ENCODE assay signal across 16 cellular contexts in the genomic region with DNA sequence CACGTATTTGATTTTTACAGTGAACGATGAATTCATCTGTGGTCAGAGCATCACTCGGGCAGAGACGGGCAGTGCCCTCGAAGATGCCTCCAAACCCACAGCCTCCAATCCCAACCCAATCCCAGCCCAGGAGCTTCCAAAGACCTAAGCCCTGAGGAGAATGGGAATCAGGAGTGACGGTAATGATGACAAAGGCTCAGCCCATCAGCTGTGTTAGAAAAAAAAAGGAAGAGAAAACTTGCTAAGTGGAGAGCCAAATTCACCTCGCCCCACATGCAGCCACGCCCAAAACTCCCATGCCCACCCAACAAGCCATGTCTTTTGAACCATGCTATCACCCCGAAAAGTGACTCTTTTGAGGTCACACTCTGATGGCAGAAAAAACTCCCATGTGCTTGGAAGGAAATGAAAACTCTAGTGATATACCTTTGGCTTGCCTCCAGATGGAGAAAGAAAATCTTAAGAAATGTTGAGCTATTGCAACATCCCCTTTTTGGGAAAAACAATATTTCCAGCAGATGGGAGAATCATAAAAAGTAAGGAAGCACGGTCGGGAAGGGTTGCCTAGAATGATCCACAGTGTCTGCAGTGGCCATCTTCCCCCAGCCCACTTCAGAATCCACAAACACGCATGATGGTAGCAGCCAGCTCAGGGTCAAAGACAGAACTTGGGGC. TPM values are rescaled to one million over a fixed set of nuclear protein-coding genes. Genes with fewer than 3 reads are reported as not detected.
A peak's percentile ranks its signal among the peaks of the same experiment; 100 is the strongest.
DNase-seq lines count a peak whose midpoint lies in the region; TF ChIP-seq lines count a peak whose summit lies in the region.
"Had no signal": no experiment of that assay in that cellular context is flagged by ENCODE, and none has a peak within 500 bp of the region (broad histone marks: within the 10 kb centered on the region; RNA-seq: fewer than 3 reads in every experiment).

No MANE protein-coding gene starts in this region.

- intact Hi-C loops in esophagus squamous epithelium (cut with DNase I) = no loop called here
- intact Hi-C loops in uterus (cut with DNase I; ENCODE audit: low total_unique reads) = no loop called here

- H3K9me3 Mint-ChIP-seq in CD8-positive, alpha-beta memory T cell = no peaks in the 10 kb centered on the region
- H3K9me3 Mint-ChIP-seq: activated naive CD4-positive, alpha-beta T cell treated with anti-CD3 and anti-CD28 coated beads, Interleukin-2, amount 50 U/mL, for 24 hours had no signal

- peaks cover 0 to 3% of the 10 kb centered on the region in 2 donors for H3K27me3 Mint-ChIP-seq in CD8-positive, alpha-beta memory T cell
- H3K27me3 Mint-ChIP-seq: activated naive CD4-positive, alpha-beta T cell treated with anti-CD3 and anti-CD28 coated beads, Interleukin-2, amount 50 U/mL, for 24 hours; T-helper 17 cell had no signal

- TF ChIP-seq CTCF in esophagus squamous epithelium (IDR thresholded peaks at IDR 0.05) (no peak), uterus (IDR thresholded peaks at IDR 0.05) (no peak)

- no peak overlapping the region for H3K9ac ChIP-seq in mesendoderm (ENCODE audit: low read length)

- H3K79me2 ChIP-seq in mesendoderm (ENCODE audit: control insufficient read depth, insufficient read depth, low read length) = peaks cover 9% of the 10 kb centered on the region

- H3K56ac ChIP-seq in mesendoderm (ENCODE audit: low read length) = no peak overlapping the region

- no peak overlapping the region for H2BK15ac ChIP-seq in mesendoderm (replicated peaks; ENCODE audit: low read depth)

- peaks cover 6% of the 10 kb centered on the region for H3K79me1 ChIP-seq in mesendoderm (ENCODE audit: low read length)

- no peak overlapping the region for H3K4ac ChIP-seq in mesendoderm (ENCODE audit: low read depth, low read length)

- no peak overlapping the region for H2BK5ac ChIP-seq in mesendoderm (ENCODE audit: low read length)

- WGBS in esophagus squamous epithelium, 2 donors = 63 to 73% methylated on average over 12 of the region's 12 CpGs
- WGBS in mesendoderm (ENCODE audit: extremely low coverage, insufficient coverage, low lambda C conversion rate) = no CpG with 5 or more reads among the region's 12 CpGs

- H3K18ac ChIP-seq in mesendoderm (ENCODE audit: low read length) = peak overlapping the region; percentile 39

- H3K4me2 ChIP-seq in mesendoderm (ENCODE audit: low read length) = no peak overlapping the region

- H3K9me3 ChIP-seq in esophagus squamous epithelium (no peaks in the 10 kb centered on the region), uterus (no peaks in the 10 kb centered on the region)
- H3K9me3 ChIP-seq in CD8-positive, alpha-beta memory T cell (ENCODE audit: low read length) = no peaks in the 10 kb centered on the region

- H4K8ac ChIP-seq in mesendoderm (ENCODE audit: low read depth, low read length) = no peak overlapping the region

- POLR2A ChIA-PET in CD8-positive, alpha-beta memory T cell (lab: Charles Lee) = no interaction called here

- peaks cover 14 to 46% (median 37%) of the 10 kb centered on the region in 3 donors for H3K4me1 Mint-ChIP-seq in CD8-positive, alpha-beta memory T cell

- TF ChIP-seq POLR2A in esophagus squamous epithelium (IDR thresholded peaks at IDR 0.05) = no peak
- no peak for TF ChIP-seq POLR2A in uterus (IDR thresholded peaks at IDR 0.05)

- CTCF ChIA-PET in CD8-positive, alpha-beta memory T cell (lab: Charles Lee) = no interaction called here

- no peak overlapping the region for H4K5ac ChIP-seq in mesendoderm (ENCODE audit: low read length)

- H3K23ac ChIP-seq in mesendoderm (ENCODE audit: low read length) = no peak overlapping the region

- no peak overlapping the region for H2AK5ac ChIP-seq in mesendoderm (ENCODE audit: low read length)

- H3K4me1 ChIP-seq in esophagus squamous epithelium = peaks cover 0 to 30% (median 10%) of the 10 kb centered on the region in 3 donors
- peaks cover 15% of the 10 kb centered on the region for H3K4me1 ChIP-seq in mesendoderm (ENCODE audit: control insufficient read depth, low read depth, low read length)
- H3K4me1 ChIP-seq in uterus = no peaks in the 10 kb centered on the region
- no peaks in the 10 kb centered on the region for H3K4me1 ChIP-seq in CD8-positive, alpha-beta memory T cell (ENCODE audit: insufficient read depth, low read length)

- H3K27me3 ChIP-seq in esophagus squamous epithelium = no peaks in the 10 kb centered on the region
- no peaks in the 10 kb centered on the region for H3K27me3 ChIP-seq in mesendoderm (ENCODE audit: insufficient read depth, low read length, poor library complexity)
- no peaks in the 10 kb centered on the region for H3K27me3 ChIP-seq in uterus
- no peaks in the 10 kb centered on the region for H3K27me3 ChIP-seq in CD8-positive, alpha-beta memory T cell (ENCODE audit: insufficient read depth, low read length, poor library complexity, severe bottlenecking)

- H3K27ac ChIP-seq in esophagus squamous epithelium (peak overlapping the region in 3 of 4 donors; percentile 3 to 81 (median 74)), mesendoderm (ENCODE audit: low read depth, low read length) (no peak overlapping the region), uterus (peak overlapping the region; percentile 53 to 55)
- H3K27ac ChIP-seq in CD8-positive, alpha-beta memory T cell (ENCODE audit: low read depth, low read length) = no peak overlapping the region

- H3K4me3 ChIP-seq in esophagus squamous epithelium (no peak overlapping the region), mesendoderm (ENCODE audit: low read length) (no peak overlapping the region), uterus (no peak overlapping the region)
- no peak overlapping the region for H3K4me3 ChIP-seq in CD8-positive, alpha-beta memory T cell (ENCODE audit: low read length)

- H3K4me3 Mint-ChIP-seq in CD8-positive, alpha-beta memory T cell = no peak overlapping the region
- H3K4me3 Mint-ChIP-seq: activated naive CD4-positive, alpha-beta T cell treated with anti-CD3 and anti-CD28 coated beads, Interleukin-2, amount 50 U/mL, for 24 hours; T-helper 17 cell had no signal

- DNase-seq in LHCN-M2 (ENCODE audit: low read depth) = peak; percentile 1
- DNase-seq in esophagus squamous epithelium (lab: John Stamatoyannopoulos, UW) = no peak
- no peak for DNase-seq in mesendoderm
- peak; percentile 27 to 31 for DNase-seq in uterus
- DNase-seq in activated effector memory CD4-positive, alpha-beta T cell treated with anti-CD3 and anti-CD28 coated beads, Interleukin-2, amount 50 U/mL, for 16 hours = no peak
- DNase-seq in stimulated activated CD4-positive, alpha-beta T cell treated with anti-CD3 and anti-CD28 coated beads, Interleukin-15, amount 100 ng/mL, for 24 hours = no peak
- DNase-seq in CD8-positive, alpha-beta memory T cell = no peak
- DNase-seq: activated CD8-positive, alpha-beta memory T cell treated with anti-CD3 and anti-CD28 coated beads, Interleukin-2, amount 50 U/mL, for 48 hours; cerebellar nuclear complex; KG1; left colon; NCI-H1417 treated with DMSO at 0.1 percent for 48 hours; NCI-H226; stimulated activated naive CD4-positive, alpha-beta T cell; T-helper 17 cell had no signal

- H3K36me3 ChIP-seq in esophagus squamous epithelium = no peaks in the 10 kb centered on the region
- no peaks in the 10 kb centered on the region for H3K36me3 ChIP-seq in mesendoderm (ENCODE audit: control insufficient read depth, insufficient read depth, low read length)
- H3K36me3 ChIP-seq in uterus = no peaks in the 10 kb centered on the region
- H3K36me3 ChIP-seq in CD8-positive, alpha-beta memory T cell (ENCODE audit: insufficient read depth, low read length) = no peaks in the 10 kb centered on the region

- H3K27ac Mint-ChIP-seq in CD8-positive, alpha-beta memory T cell = peak overlapping the region in 1 of 8 donors; percentile 43
- H3K27ac Mint-ChIP-seq: activated naive CD4-positive, alpha-beta T cell treated with anti-CD3 and anti-CD28 coated beads, Interleukin-2, amount 50 U/mL, for 24 hours had no signal

- H3K36me3 Mint-ChIP-seq in CD8-positive, alpha-beta memory T cell = peaks cover 5 to 11% (median 7%) of the 10 kb centered on the region in 3 donors

- no peak overlapping the region for H2BK120ac ChIP-seq in mesendoderm (ENCODE audit: low read depth, low read length)

RNA-seq across cellular contexts. Expression of a gene that starts 37.7 kb away (rescaled TPM):
- total RNA-seq in LHCN-M2 (2014; rRNA removed) (2.7 and 3.7 TPM in 2 replicates), esophagus squamous epithelium (10 to 100 TPM in 2 of 4 donors, 1 to 10 TPM in 2; 6.6 to 17.2 (median 10.0) TPM), uterus (10 to 100 TPM in 2 of 4 donors, 1 to 10 TPM in 2; 1.5 to 42.2 (median 15.7) TPM)
- polyA plus RNA-seq in LHCN-M2 (2012) = 1.1 TPM
- polyA plus RNA-seq in mesendoderm (2013, experiment 1 of 2) = 7.2 TPM
- polyA plus RNA-seq in mesendoderm (2013, experiment 2 of 2) = 6.8 TPM
- total RNA-seq in CD8-positive, alpha-beta memory T cell = 1 to 10 TPM; 6.8 to 9.1 TPM
- 1.4 TPM for polyA plus RNA-seq in CD8-positive, alpha-beta memory T cell

Comparison
In these comparisons a context has a peak if more than half of its experiments do, and no peak if none do; other contexts are left out.
1. DNase-seq: peak in LHCN-M2 (single experiment) and uterus (2 of 2); none in esophagus squamous epithelium (single experiment), mesendoderm (single experiment), activated effector memory CD4-positive, alpha-beta T cell treated with anti-CD3 and anti-CD28 coated beads, Interleukin-2, amount 50 U/mL, for 16 hours (single experiment), stimulated activated CD4-positive, alpha-beta T cell treated with anti-CD3 and anti-CD28 coated beads, Interleukin-15, amount 100 ng/mL, for 24 hours (single experiment) and CD8-positive, alpha-beta memory T cell (0 of 5).
2. H3K27ac ChIP-seq: peak in esophagus squamous epithelium (3 of 4) and uterus (2 of 2); none in mesendoderm (single experiment) and CD8-positive, alpha-beta memory T cell (single experiment).